Comparison of ENCODE assay signal across 1 cellular context in genomic region chr9:81190659-81191058, GRCh38.
TF ChIP-seq lines count a peak whose summit lies in the region.

No MANE protein-coding gene starts in this region.

TF ChIP-seq in A549, 52 proteins besides CTCF, POLR2A, EP300 and RAD21 (continued from another document):
- TF ChIP-seq, protein P1, sequence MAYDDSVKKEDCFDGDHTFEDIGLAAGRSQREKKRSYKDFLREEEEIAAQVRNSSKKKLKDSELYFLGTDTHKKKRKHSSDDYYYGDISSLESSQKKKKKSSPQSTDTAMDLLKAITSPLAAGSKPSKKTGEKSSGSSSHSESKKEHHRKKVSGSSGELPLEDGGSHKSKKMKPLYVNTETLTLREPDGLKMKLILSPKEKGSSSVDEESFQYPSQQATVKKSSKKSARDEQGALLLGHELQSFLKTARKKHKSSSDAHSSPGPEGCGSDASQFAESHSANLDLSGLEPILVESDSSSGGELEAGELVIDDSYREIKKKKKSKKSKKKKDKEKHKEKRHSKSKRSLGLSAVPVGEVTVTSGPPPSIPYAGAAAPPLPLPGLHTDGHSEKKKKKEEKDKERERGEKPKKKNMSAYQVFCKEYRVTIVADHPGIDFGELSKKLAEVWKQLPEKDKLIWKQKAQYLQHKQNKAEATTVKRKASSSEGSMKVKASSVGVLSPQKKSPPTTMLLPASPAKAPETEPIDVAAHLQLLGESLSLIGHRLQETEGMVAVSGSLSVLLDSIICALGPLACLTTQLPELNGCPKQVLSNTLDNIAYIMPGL (CRISPR knock-in tag; IDR thresholded peaks at IDR 0.05; ENCODE audit: borderline replicate concordance): no peak
- TF ChIP-seq HOXA7 (CRISPR knock-in tag; IDR thresholded peaks at IDR 0.05): no peak
